Comparison of ENCODE assay signal across 1 cellular context in the genomic region with DNA sequence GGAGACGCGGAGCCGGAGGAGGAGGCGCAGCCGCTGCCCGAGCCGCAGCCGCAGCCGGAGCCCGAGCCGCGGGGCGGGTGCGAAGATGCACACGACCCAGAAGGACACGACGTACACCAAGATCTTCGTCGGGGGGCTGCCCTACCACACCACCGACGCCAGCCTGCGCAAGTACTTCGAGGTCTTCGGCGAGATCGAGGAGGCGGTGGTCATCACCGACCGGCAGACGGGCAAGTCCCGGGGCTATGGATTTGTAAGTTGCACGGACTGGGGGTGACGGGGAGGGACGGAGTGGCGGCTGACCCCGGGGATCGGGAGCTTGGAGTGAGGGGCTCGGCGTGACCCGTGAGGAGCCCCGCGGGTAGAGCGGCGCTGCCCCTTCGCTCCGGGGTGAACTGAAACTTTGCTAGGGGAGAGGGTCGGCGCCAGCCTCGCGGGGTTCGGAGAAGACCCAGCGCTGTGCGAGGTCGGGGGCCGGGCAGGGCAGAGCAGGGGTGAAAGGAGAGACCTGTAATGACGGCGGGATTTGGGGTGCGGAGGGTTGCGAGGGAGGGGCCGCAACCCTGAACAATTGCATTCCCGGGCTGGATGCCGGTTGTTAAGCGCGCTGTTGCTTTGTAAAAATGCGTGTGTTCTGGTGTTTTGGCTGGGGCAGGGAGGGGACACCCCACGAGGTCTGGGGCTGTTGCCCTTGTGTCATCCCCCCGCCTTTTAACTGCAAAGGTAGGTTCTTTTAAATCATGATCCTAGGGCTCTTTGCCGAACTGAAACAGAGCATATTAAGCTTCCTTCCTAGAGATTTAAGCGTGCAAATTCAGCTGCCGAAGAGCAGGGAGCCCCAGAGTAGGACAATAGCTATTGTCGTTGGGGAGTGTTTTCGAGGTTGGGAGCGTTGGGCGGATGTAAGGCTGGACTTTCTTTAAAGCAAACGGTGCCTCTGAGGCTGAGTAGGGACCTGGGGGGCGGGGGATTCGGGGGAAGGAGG.
TF ChIP-seq lines count a peak whose summit lies in the region.

No MANE protein-coding gene starts in this region.

TF ChIP-seq in HepG2, 621 proteins besides CTCF, POLR2A, EP300 and RAD21 (continued from another document and continues in another):
- TF ChIP-seq ZNF629 (CRISPR knock-in tag; conservative IDR thresholded peaks at IDR 0.05) (peak; percentile 33), ZNF230 (CRISPR knock-in tag; IDR thresholded peaks at IDR 0.05) (peak; percentile 52; the same call in 1 of the 2 replicates), HHEX (CRISPR knock-in tag; IDR thresholded peaks at IDR 0.05) (no peak), ZBTB25 (CRISPR knock-in tag; IDR thresholded peaks at IDR 0.05) (no peak), NBN (conservative IDR thresholded peaks at IDR 0.05) (no peak), NCOA1 (CRISPR knock-in tag; IDR thresholded peaks at IDR 0.05) (0 out of 2 replicates have a peak, but pooled peaks have one; percentile 37), ZUFSP (CRISPR knock-in tag; IDR thresholded peaks at IDR 0.05; ENCODE audit: borderline replicate concordance) (no peak), ZBTB4 (CRISPR knock-in tag; IDR thresholded peaks at IDR 0.05; ENCODE audit: borderline replicate concordance) (peak; percentile 54; the same call in 1 of the 2 replicates), ZSCAN12 (CRISPR knock-in tag; IDR thresholded peaks at IDR 0.05) (no peak), ATAD3A (CRISPR knock-in tag; IDR thresholded peaks at IDR 0.05) (no peak), SOX13 (IDR thresholded peaks at IDR 0.05) (peak; percentile 74; the same call in 1 of the 2 replicates), SOX13 (CRISPR knock-in tag; conservative IDR thresholded peaks at IDR 0.05 in 1 of 2, IDR thresholded peaks at IDR 0.05 in 1 of 2) (peak in 1 of 2 experiments; percentile 80; a peak in 2 of 4 replicates), ZNF670 (CRISPR knock-in tag; IDR thresholded peaks at IDR 0.05; ENCODE audit: borderline replicate concordance) (0 out of 2 replicates have a peak, but pooled peaks have one; percentile 68), ZBTB40 (IDR thresholded peaks at IDR 0.05) (no peak), ZBTB40 (CRISPR knock-in tag; IDR thresholded peaks at IDR 0.05) (0 out of 2 replicates have a peak, but pooled peaks have one; percentile 44), ZNF446 (CRISPR knock-in tag; IDR thresholded peaks at IDR 0.05) (0 out of 2 replicates have a peak, but pooled peaks have one; percentile 25), HCFC1 (IDR thresholded peaks at IDR 0.05; ENCODE audit: low read depth, low read length) (no peak), RFXAP (CRISPR knock-in tag; IDR thresholded peaks at IDR 0.05; ENCODE audit: borderline replicate concordance) (peak; percentile 37; the same call in 1 of the 2 replicates), KDM1A (CRISPR knock-in tag; IDR thresholded peaks at IDR 0.05) (0 out of 2 replicates have a peak, but pooled peaks have one; percentile 17), MTF1 (CRISPR knock-in tag; IDR thresholded peaks at IDR 0.05) (0 out of 2 replicates have a peak, but pooled peaks have one; percentile 52), E2F1 (CRISPR knock-in tag; IDR thresholded peaks at IDR 0.05) (no peak), NFYB (CRISPR knock-in tag; IDR thresholded peaks at IDR 0.05) (no peak), ZFP41 (CRISPR knock-in tag; IDR thresholded peaks at IDR 0.05; ENCODE audit: borderline replicate concordance) (no peak), SATB2 (CRISPR knock-in tag; IDR thresholded peaks at IDR 0.05) (no peak), ZNF773 (CRISPR knock-in tag; IDR thresholded peaks at IDR 0.05; ENCODE audit: borderline replicate concordance) (no peak), KLF15 (CRISPR knock-in tag; IDR thresholded peaks at IDR 0.05; ENCODE audit: borderline replicate concordance) (0 out of 2 replicates have a peak, but pooled peaks have one; percentile 42), ZNF557 (CRISPR knock-in tag; IDR thresholded peaks at IDR 0.05) (no peak), PRPF4 (IDR thresholded peaks at IDR 0.05; ENCODE audit: low read depth, low read length, poor library complexity, severe bottlenecking) (no peak), HOXA7 (CRISPR knock-in tag; IDR thresholded peaks at IDR 0.05) (no peak), DR1 (CRISPR knock-in tag; IDR thresholded peaks at IDR 0.05) (no peak), CEBPB (IDR thresholded peaks at IDR 0.05; ENCODE audit: borderline replicate concordance, low read depth, low read length) (no peak)
- TF ChIP-seq, protein P1, sequence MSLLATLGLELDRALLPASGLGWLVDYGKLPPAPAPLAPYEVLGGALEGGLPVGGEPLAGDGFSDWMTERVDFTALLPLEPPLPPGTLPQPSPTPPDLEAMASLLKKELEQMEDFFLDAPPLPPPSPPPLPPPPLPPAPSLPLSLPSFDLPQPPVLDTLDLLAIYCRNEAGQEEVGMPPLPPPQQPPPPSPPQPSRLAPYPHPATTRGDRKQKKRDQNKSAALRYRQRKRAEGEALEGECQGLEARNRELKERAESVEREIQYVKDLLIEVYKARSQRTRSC (CRISPR knock-in tag; IDR thresholded peaks at IDR 0.05; ENCODE audit: low read depth): no peak
- TF ChIP-seq, protein P2, sequence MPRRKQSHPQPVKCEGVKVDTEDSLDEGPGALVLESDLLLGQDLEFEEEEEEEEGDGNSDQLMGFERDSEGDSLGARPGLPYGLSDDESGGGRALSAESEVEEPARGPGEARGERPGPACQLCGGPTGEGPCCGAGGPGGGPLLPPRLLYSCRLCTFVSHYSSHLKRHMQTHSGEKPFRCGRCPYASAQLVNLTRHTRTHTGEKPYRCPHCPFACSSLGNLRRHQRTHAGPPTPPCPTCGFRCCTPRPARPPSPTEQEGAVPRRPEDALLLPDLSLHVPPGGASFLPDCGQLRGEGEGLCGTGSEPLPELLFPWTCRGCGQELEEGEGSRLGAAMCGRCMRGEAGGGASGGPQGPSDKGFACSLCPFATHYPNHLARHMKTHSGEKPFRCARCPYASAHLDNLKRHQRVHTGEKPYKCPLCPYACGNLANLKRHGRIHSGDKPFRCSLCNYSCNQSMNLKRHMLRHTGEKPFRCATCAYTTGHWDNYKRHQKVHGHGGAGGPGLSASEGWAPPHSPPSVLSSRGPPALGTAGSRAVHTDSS (CRISPR knock-in tag; conservative IDR thresholded peaks at IDR 0.05): 0 out of 2 replicates have a peak, but pooled peaks have one; percentile 36
